In genomic region chr21:33908760-33909159, GRCh38 we compare ENCODE assay signal across 14 cellular contexts.
"Had no signal": no experiment of that assay in that cellular context is flagged by ENCODE, and none has a peak within 500 bp of the region (broad histone marks: within the 10 kb centered on the region; RNA-seq: fewer than 3 reads in every experiment).

No MANE protein-coding gene starts in this region.

- DNase-seq: activated effector memory CD4-positive, alpha-beta T cell treated with Interleukin-2 at 50 U/mL for 16 hours; cerebellar nuclear complex; effector CD8-positive, alpha-beta T cell; esophagus squamous epithelium; mammary epithelial cell; pancreas; SHP77 treated with DMSO at 0.1 percent for 48 hours; upper lobe of left lung had no signal

- H3K27ac ChIP-seq: ascending aorta, breast epithelium, esophagus squamous epithelium, hepatocyte, pancreas, upper lobe of left lung had no signal

- H3K9me3 Mint-ChIP-seq: neural crest cell had no signal

- H3K9me3 ChIP-seq: ascending aorta, breast epithelium, esophagus squamous epithelium, pancreas, upper lobe of left lung had no signal

- H3K4me3 Mint-ChIP-seq: neural crest cell had no signal

- H3K4me1 Mint-ChIP-seq: neural crest cell had no signal

- H3K4me1 ChIP-seq: breast epithelium, pancreas had no signal

- H3K27me3 ChIP-seq: ascending aorta, breast epithelium, esophagus squamous epithelium, hepatocyte, pancreas, upper lobe of left lung had no signal

- ATAC-seq: left lobe of liver, pancreas, sciatic nerve had no signal

- H3K4me3 ChIP-seq: ascending aorta, breast epithelium, esophagus squamous epithelium, hepatocyte, pancreas, upper lobe of left lung had no signal
